29 cellular contexts compared by ENCODE assay signal in the genomic region with DNA sequence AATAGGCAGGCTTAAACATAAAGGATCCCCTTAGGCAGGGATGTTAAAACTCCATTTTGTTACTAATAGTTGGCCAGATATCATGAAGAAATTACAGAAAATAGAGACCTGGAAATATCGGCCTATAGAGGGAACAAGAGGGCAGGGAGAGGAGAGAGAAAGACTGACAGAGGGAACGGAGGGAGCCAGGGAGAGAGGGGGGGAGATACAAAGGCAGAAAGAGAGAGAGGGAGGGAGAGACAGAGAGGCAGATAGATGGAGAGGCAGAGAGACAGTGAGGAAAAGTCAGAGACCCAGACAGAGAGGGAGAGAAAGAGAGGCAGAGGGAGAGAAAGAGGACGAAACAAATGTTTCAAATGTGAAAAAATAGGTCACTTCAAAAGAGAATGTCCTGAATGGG.
"Had no signal": no experiment of that assay in that cellular context is flagged by ENCODE, and none has a peak within 500 bp of the region (broad histone marks: within the 10 kb centered on the region; RNA-seq: fewer than 3 reads in every experiment).

No MANE protein-coding gene starts in this region.

- H3K4me2 ChIP-seq: hepatocyte had no signal

- H3K27ac ChIP-seq: coronary artery, dorsolateral prefrontal cortex, epithelial cell of prostate, esophagus muscularis mucosa, esophagus squamous epithelium, foreskin keratinocyte, gastrocnemius medialis, gastroesophageal sphincter, heart left ventricle, heart right ventricle, hepatocyte had no signal

- H3K79me2 ChIP-seq: hepatocyte had no signal

- H3K4me1 ChIP-seq: esophagus muscularis mucosa, esophagus squamous epithelium, foreskin keratinocyte, gastrocnemius medialis, gastroesophageal sphincter, heart left ventricle, heart right ventricle had no signal

- H3K36me3 ChIP-seq: esophagus muscularis mucosa, esophagus squamous epithelium, gastrocnemius medialis, gastroesophageal sphincter, heart left ventricle, heart right ventricle had no signal

- H2AFZ ChIP-seq: hepatocyte had no signal

- H3K4me3 ChIP-seq: coronary artery, dorsolateral prefrontal cortex, esophagus muscularis mucosa, esophagus squamous epithelium, gastrocnemius medialis, gastroesophageal sphincter, heart left ventricle, heart right ventricle, hepatocyte had no signal

- H3K27ac Mint-ChIP-seq: dendritic cell treated with granulocyte-macrophage colony-stimulating factor and Interleukin-4, amounts not matched to agents 40 ng/mL and 50 ng/mL, for 4 days; effector memory CD8-positive, alpha-beta T cell; endodermal cell had no signal

- H3K4me1 Mint-ChIP-seq: endodermal cell had no signal

- H3K4me3 Mint-ChIP-seq: dendritic cell treated with granulocyte-macrophage colony-stimulating factor and Interleukin-4, amounts not matched to agents 40 ng/mL and 50 ng/mL, for 4 days; effector memory CD8-positive, alpha-beta T cell; endodermal cell had no signal

- H3K27me3 ChIP-seq: foreskin keratinocyte had no signal

- FAIRE-seq: colon, endometrium, endothelial cell of umbilical vein, frontal cortex had no signal

- DNase-seq: cortex of kidney; dermis blood vessel endothelial cell; dorsolateral prefrontal cortex; effector CD4-positive, alpha-beta T cell; effector CD8-positive, alpha-beta T cell; effector memory CD4-positive, alpha-beta T cell; effector memory CD8-positive, alpha-beta T cell; endodermal cell; erythroblast; esophagus squamous epithelium; foreskin fibroblast; foreskin keratinocyte; foreskin melanocyte; gastrocnemius medialis; glutamatergic neuron; head of caudate nucleus; heart left ventricle; heart right ventricle had no signal

- ATAC-seq: effector memory CD8-positive, alpha-beta T cell; esophagus mucosa; foreskin keratinocyte; gastrocnemius medialis; gastroesophageal sphincter; heart left ventricle; heart right ventricle had no signal
